Comparison of ENCODE assay signal across 22 cellular contexts in the genomic region with DNA sequence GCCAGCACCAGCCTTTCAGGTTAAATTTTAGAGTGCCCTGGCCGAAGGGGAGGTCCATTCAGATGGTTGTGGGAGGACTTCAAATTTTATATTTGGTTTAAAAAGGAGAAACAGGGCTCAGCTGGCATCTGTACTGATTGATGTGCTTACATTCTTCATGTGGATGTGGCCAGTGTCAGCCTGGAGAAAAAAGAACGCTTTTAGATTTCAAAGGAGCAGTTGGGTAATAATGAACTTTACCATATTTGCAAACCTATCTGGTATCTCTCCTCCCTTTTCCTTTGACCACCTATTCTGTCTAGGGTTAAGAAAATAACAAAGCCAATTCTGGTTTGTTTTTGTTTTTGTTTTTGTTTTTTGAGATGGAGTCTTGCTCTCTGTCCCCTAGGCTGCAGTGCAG.
"Had no signal": no experiment of that assay in that cellular context is flagged by ENCODE, and none has a peak within 500 bp of the region (broad histone marks: within the 10 kb centered on the region; RNA-seq: fewer than 3 reads in every experiment).

No MANE protein-coding gene starts in this region.

- H3K9me3 ChIP-seq: esophagus squamous epithelium, left lung, lower lobe of right lung, ovary, prostate gland, spleen, testis, tibial nerve had no signal

- H3K36me3 ChIP-seq: ovary had no signal

- H3K4me3 ChIP-seq: esophagus squamous epithelium, left lung, lower lobe of right lung, ovary, prostate gland, spleen, testis, tibial nerve had no signal

- H3K9me3 Mint-ChIP-seq: dendritic cell treated with granulocyte-macrophage colony-stimulating factor and Interleukin-4, amounts not matched to agents 40 ng/mL and 50 ng/mL, for 4 days; immature natural killer cell; neural crest cell; stimulated activated memory B cell treated with anti-CD40 and anti-IgM and Interleukin-4, amounts not matched to agents 10 μg/mL and 1 μg/mL and 100 μg/mL, for 72 hours; stimulated activated naive CD8-positive, alpha-beta T cell treated with anti-CD3 and anti-CD28 coated beads, Interleukin-15, amount 100 ng/mL, for 72 hours had no signal

- H3K27me3 Mint-ChIP-seq: dendritic cell treated with granulocyte-macrophage colony-stimulating factor and Interleukin-4, amounts not matched to agents 40 ng/mL and 50 ng/mL, for 4 days; stimulated activated memory B cell treated with anti-CD40 and anti-IgM and Interleukin-4, amounts not matched to agents 10 μg/mL and 1 μg/mL and 100 μg/mL, for 72 hours; stimulated activated naive CD8-positive, alpha-beta T cell treated with anti-CD3 and anti-CD28 coated beads, Interleukin-15, amount 100 ng/mL, for 72 hours had no signal

- H3K4me1 Mint-ChIP-seq: stimulated activated memory B cell treated with anti-CD40 and anti-IgM and Interleukin-4, amounts not matched to agents 10 μg/mL and 1 μg/mL and 100 μg/mL, for 72 hours had no signal

- DNase-seq: cerebellar nuclear complex; esophagus squamous epithelium; foreskin fibroblast; immature natural killer cell; left lung; lower lobe of right lung; mesenchymal stem cell; midbrain; ovary; retina; spleen; stimulated activated CD4-positive, alpha-beta T cell treated with anti-CD3 and anti-CD28 coated beads, Interleukin-15, amount 100 ng/mL, for 24 hours; stimulated activated CD4-positive, alpha-beta T cell treated with anti-CD3 and anti-CD28 coated beads, Interleukin-1b, Interleukin-23, amount 100 ng/mL, for 48 hours; stimulated activated CD4-positive, alpha-beta T cell treated with anti-CD3 and anti-CD28 coated beads, Interleukin-4, amount 100 ng/mL, for 24 hours; stimulated activated naive CD8-positive, alpha-beta T cell treated with anti-CD3 and anti-CD28 coated beads, Interleukin-15, amount 100 ng/mL, for 72 hours; testis had no signal

- H3K27ac ChIP-seq: esophagus squamous epithelium, left lung, lower lobe of right lung, ovary, prostate gland, spleen, testis, tibial nerve had no signal

- H3K4me3 Mint-ChIP-seq: dendritic cell treated with granulocyte-macrophage colony-stimulating factor and Interleukin-4, amounts not matched to agents 40 ng/mL and 50 ng/mL, for 4 days; immature natural killer cell; neural crest cell; stimulated activated memory B cell treated with anti-CD40 and anti-IgM and Interleukin-4, amounts not matched to agents 10 μg/mL and 1 μg/mL and 100 μg/mL, for 72 hours; stimulated activated naive CD8-positive, alpha-beta T cell treated with anti-CD3 and anti-CD28 coated beads, Interleukin-15, amount 100 ng/mL, for 72 hours had no signal

- ATAC-seq: left lung; lower lobe of right lung; sciatic nerve; stimulated activated memory B cell treated with anti-CD40 and anti-IgM and Interleukin-4, amounts not matched to agents 10 μg/mL and 1 μg/mL and 100 μg/mL, for 72 hours; stimulated activated naive CD8-positive, alpha-beta T cell treated with anti-CD3 and anti-CD28 coated beads, Interleukin-15, amount 100 ng/mL, for 72 hours had no signal

- H3K4me1 ChIP-seq: esophagus squamous epithelium, left lung, lower lobe of right lung, prostate gland, testis had no signal

- H3K27me3 ChIP-seq: esophagus squamous epithelium, left lung, ovary, spleen, testis, tibial nerve had no signal

- H3K27ac Mint-ChIP-seq: dendritic cell treated with granulocyte-macrophage colony-stimulating factor and Interleukin-4, amounts not matched to agents 40 ng/mL and 50 ng/mL, for 4 days; stimulated activated memory B cell treated with anti-CD40 and anti-IgM and Interleukin-4, amounts not matched to agents 10 μg/mL and 1 μg/mL and 100 μg/mL, for 72 hours had no signal
